In genomic region chr2:113226462-113226861, GRCh38 we compare ENCODE assay signal across 16 cellular contexts. TPM values are rescaled to one million over a fixed set of nuclear protein-coding genes. Genes with fewer than 3 reads are reported as not detected.
DNase-seq lines count a peak whose midpoint lies in the region; ATAC-seq, FAIRE-seq and TF ChIP-seq lines count a peak whose summit lies in the region.
"Had no signal": no experiment of that assay in that cellular context is flagged by ENCODE, and none has a peak within 500 bp of the region (broad histone marks: within the 10 kb centered on the region; RNA-seq: fewer than 3 reads in every experiment).

No MANE protein-coding gene starts in this region.

- CTCF ChIA-PET in A549 (lab: Yijun Ruan, JAX): interaction anchor here (0.6 to 2.9 kb wide), 9 partner anchors 9 to 164 kb away, joined by 3 to 14 read pairs (median 3); no protein-coding TSS in a partner anchor
- CTCF ChIA-PET in Calu3 (lab: Charles Lee): interaction anchor here (1.1 kb wide), 1 partner anchor 144 kb away, joined by 3 read pairs; no protein-coding TSS in a partner anchor

- H3K27ac ChIP-seq in A549: peak overlapping the region; percentile 77 to 91
- peak overlapping the region; percentile 93 for H3K27ac ChIP-seq in SJCRH30
- peak overlapping the region; percentile 64 for H3K27ac ChIP-seq in endodermal cell (ENCODE audit: low read depth, low read length)
- H3K27ac ChIP-seq: RWPE1 had no signal

- TF ChIP-seq CTCF in A549 (IDR thresholded peaks at IDR 0.05) (no peak), endodermal cell (conservative IDR thresholded peaks at IDR 0.05) (no peak), nephron progenitor cell (IDR thresholded peaks at IDR 0.05) (no peak), Calu3 (IDR thresholded peaks at IDR 0.05; ENCODE audit: unreplicated experiment) (no peak)

- no peak overlapping the region for H3K9ac ChIP-seq in endodermal cell (ENCODE audit: extremely low read depth, low read length, poor library complexity, severe bottlenecking)

- no peak for TF ChIP-seq RAD21 in A549 (conservative IDR thresholded peaks at IDR 0.05 in 1 of 2, IDR thresholded peaks at IDR 0.05 in 1 of 2)

- no peak for TF ChIP-seq POLR2A in A549 (IDR thresholded peaks at IDR 0.05; ENCODE audit: low read length)

- POLR2A ChIA-PET in A549 (lab: Yijun Ruan, JAX): interaction anchor here (1.0 to 1.1 kb wide), 2 partner anchors 14 to 27 kb away, joined by 3 read pairs; no protein-coding TSS in a partner anchor

- no peaks in the 10 kb centered on the region for H3K9me3 ChIP-seq in A549
- H3K9me3 ChIP-seq in SJCRH30 (replicated peaks): no peaks in the 10 kb centered on the region
- H3K9me3 ChIP-seq in endodermal cell (ENCODE audit: control insufficient read depth, low read length): no peaks in the 10 kb centered on the region

- DNase-seq in A549 (ENCODE audit: low read depth in 1 of 2, low spot score in 1 of 2): no peak
- DNase-seq in SJCRH30: no peak
- no peak for DNase-seq in endodermal cell
- no peak for DNase-seq in nephron progenitor cell
- no peak for DNase-seq in Calu3
- no peak for DNase-seq in germinal center (ENCODE audit: low spot score)
- no peak for DNase-seq in SHP77 (lab: John Stamatoyannopoulos, UW)
- DNase-seq: 8988T; CD4-positive, CD25-positive, alpha-beta regulatory T cell; DND-41; NK-92 treated with Interleukin-12 subunit alpha and Interleukin-12 subunit beta, amount 100 ng/mL, for 24 hours had no signal

- H3K4me1 Mint-ChIP-seq in endodermal cell: peaks cover 8% of the 10 kb centered on the region
- peaks cover 65% of the 10 kb centered on the region for H3K4me1 Mint-ChIP-seq in nephron progenitor cell
- peaks cover 29% of the 10 kb centered on the region for H3K4me1 Mint-ChIP-seq in Calu3 (ENCODE audit: low read depth, unreplicated experiment)
- H3K4me1 Mint-ChIP-seq: B cell had no signal

- FAIRE-seq in A549 (lab: Jason Lieb, UNC): no peak
- FAIRE-seq: GM12878 had no signal

- H3K36me3 Mint-ChIP-seq in endodermal cell (ENCODE audit: low read depth): no peaks in the 10 kb centered on the region
- H3K36me3 Mint-ChIP-seq in nephron progenitor cell (ENCODE audit: low read depth): peaks cover 53% of the 10 kb centered on the region
- peaks cover 4% of the 10 kb centered on the region for H3K36me3 Mint-ChIP-seq in Calu3 (ENCODE audit: insufficient read depth, unreplicated experiment)
- H3K36me3 Mint-ChIP-seq: CD4-positive, CD25-positive, alpha-beta regulatory T cell had no signal

- no TSS peak for BruUV-seq in Calu3 (replicated peaks; lab: Mats Ljungman, UMichigan)

- H3K27me3 ChIP-seq in SJCRH30 (no peaks in the 10 kb centered on the region), endodermal cell (ENCODE audit: control insufficient read depth, insufficient read depth, low read length, poor library complexity, severe bottlenecking) (no peaks in the 10 kb centered on the region)

- no peak for TF ChIP-seq EP300 in A549 (IDR thresholded peaks at IDR 0.05)

- 96% methylated on average over 4 of the region's 4 CpGs for WGBS in A549 (ENCODE audit: missing lambda C conversion rate)
- 93 to 100% methylated on average over 3 to 4 of the region's 4 CpGs for WGBS in endodermal cell (ENCODE audit: insufficient coverage in 1 of 2, insufficient read length in 1 of 2), 2 experiments

- H3K27me3 Mint-ChIP-seq in endodermal cell (ENCODE audit: insufficient read depth) (peaks cover 4% of the 10 kb centered on the region), nephron progenitor cell (ENCODE audit: low read depth, poor library complexity) (peaks cover 6% of the 10 kb centered on the region), Calu3 (ENCODE audit: unreplicated experiment) (no peaks in the 10 kb centered on the region)
- H3K27me3 Mint-ChIP-seq: B cell had no signal

- H3K9me3 Mint-ChIP-seq in endodermal cell (no peaks in the 10 kb centered on the region), nephron progenitor cell (no peaks in the 10 kb centered on the region), Calu3 (ENCODE audit: low read depth, unreplicated experiment) (no peaks in the 10 kb centered on the region)
- H3K9me3 Mint-ChIP-seq: CD4-positive, CD25-positive, alpha-beta regulatory T cell; HFFc6 had no signal

- ATAC-seq in A549 (no peak), GM18858 (IDR thresholded peaks at IDR 0.05; ENCODE audit: unreplicated experiment) (no peak)
- ATAC-seq: GM12878 had no signal

- H3K4me1 ChIP-seq in A549: peaks cover 60% of the 10 kb centered on the region
- peaks cover 33% of the 10 kb centered on the region for H3K4me1 ChIP-seq in SJCRH30
- H3K4me1 ChIP-seq in endodermal cell (ENCODE audit: control insufficient read depth, insufficient read depth, low read length): peaks cover 5% of the 10 kb centered on the region

- H3K36me3 ChIP-seq in SJCRH30: no peaks in the 10 kb centered on the region
- H3K36me3 ChIP-seq in endodermal cell (ENCODE audit: control insufficient read depth, insufficient read depth, low read length): no peaks in the 10 kb centered on the region

- no peak overlapping the region for H3K4me3 ChIP-seq in A549
- H3K4me3 ChIP-seq in SJCRH30: no peak overlapping the region
- H3K4me3 ChIP-seq in endodermal cell (ENCODE audit: low read length): no peak overlapping the region
- H3K4me3 ChIP-seq: GM12878 had no signal

- no peak overlapping the region for H3K27ac Mint-ChIP-seq in endodermal cell
- H3K27ac Mint-ChIP-seq in nephron progenitor cell: peak overlapping the region; percentile 97
- H3K27ac Mint-ChIP-seq in Calu3 (ENCODE audit: unreplicated experiment): no peak overlapping the region
- H3K27ac Mint-ChIP-seq: B cell; CD4-positive, CD25-positive, alpha-beta regulatory T cell had no signal

- H3K4me3 Mint-ChIP-seq in endodermal cell (no peak overlapping the region), nephron progenitor cell (peak overlapping the region; percentile 33), Calu3 (ENCODE audit: low read depth, unreplicated experiment) (no peak overlapping the region)
- H3K4me3 Mint-ChIP-seq: B cell; CD4-positive, CD25-positive, alpha-beta regulatory T cell; HFFc6 had no signal

- intact Hi-C loops in Calu3 (cut with micrococcal nuclease; ENCODE audit: unreplicated experiment): no loop called here

- H3K4me2 ChIP-seq in A549: peak overlapping the region; percentile 55; the same call in 2 of the 3 replicates

TF ChIP-seq in A549, 52 proteins besides CTCF, POLR2A, EP300 and RAD21:
- TF ChIP-seq HOXA7 (CRISPR knock-in tag; IDR thresholded peaks at IDR 0.05) (no peak), HOXB13 (CRISPR knock-in tag; IDR thresholded peaks at IDR 0.05; ENCODE audit: low read depth) (no peak), HDAC2 (IDR thresholded peaks at IDR 0.05) (no peak), HEYL (CRISPR knock-in tag; IDR thresholded peaks at IDR 0.05) (no peak)
- TF ChIP-seq, protein P1, sequence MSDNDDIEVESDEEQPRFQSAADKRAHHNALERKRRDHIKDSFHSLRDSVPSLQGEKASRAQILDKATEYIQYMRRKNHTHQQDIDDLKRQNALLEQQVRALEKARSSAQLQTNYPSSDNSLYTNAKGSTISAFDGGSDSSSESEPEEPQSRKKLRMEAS (IDR thresholded peaks at IDR 0.05): no peak

RNA-seq across cellular contexts. Expression of gene PAX8, which starts 52.3 kb away (rescaled TPM):
- polyA plus RNA-seq in A549 (2011; rRNA removed): 0.71 and 1.0 TPM in 2 replicates
- 0.54 and 0.66 TPM in 2 replicates for polyA plus RNA-seq in A549 (2012; cell fraction: cytosol; rRNA removed)
- 0.40 and 0.91 TPM in 2 replicates for polyA plus RNA-seq in A549 (2012; cell fraction: nucleus; rRNA removed)
- polyA plus RNA-seq in A549 (2017; fragmentation: RNase III; extraction: RNeasy Plus Mini Kit Qiagen cat#74134 plus additional on column Dnase treatment): 0.81 to 1.7 TPM (median 1.5 TPM) in 3 replicates
- 1.0 and 1.7 TPM in 2 replicates for polyA minus RNA-seq in A549 (2011; rRNA and poly(A)+ RNA removed)
- total RNA-seq in SJCRH30 (2014; rRNA removed; shearing (Covaris generic)): 0.99 and 1.3 TPM in 2 replicates
- under 1 TPM; 0.09 to 0.11 TPM for total RNA-seq in endodermal cell
- polyA plus RNA-seq in endodermal cell (2013, experiment 1 of 2): 5.7 TPM
- polyA plus RNA-seq in endodermal cell (2013, experiment 2 of 2): 6.3 TPM
- 12.2 and 14.5 TPM in 2 replicates for total RNA-seq in Calu3 (2022)

RNA-seq across cellular contexts. Expression of gene PSD4, which starts 52.7 kb away (rescaled TPM):
- polyA plus RNA-seq in A549 (2011; rRNA removed): 5.4 and 6.7 TPM in 2 replicates
- 4.3 and 5.3 TPM in 2 replicates for polyA plus RNA-seq in A549 (2012; cell fraction: cytosol; rRNA removed)
- 5.9 and 6.1 TPM in 2 replicates for polyA plus RNA-seq in A549 (2012; cell fraction: nucleus; rRNA removed)
- polyA plus RNA-seq in A549 (2017; fragmentation: RNase III; extraction: RNeasy Plus Mini Kit Qiagen cat#74134 plus additional on column Dnase treatment): 13.9 to 21.6 TPM (median 21.1 TPM) in 3 replicates
- 8.2 and 8.3 TPM in 2 replicates for polyA minus RNA-seq in A549 (2011; rRNA and poly(A)+ RNA removed)
- 1.5 and 2.1 TPM in 2 replicates for total RNA-seq in SJCRH30 (2014; rRNA removed; shearing (Covaris generic))
- 10 to 100 TPM in 1 of 2 donors, 1 to 10 TPM in 1; 5.2 to 13.3 TPM for total RNA-seq in endodermal cell
- 1.6 TPM for polyA plus RNA-seq in endodermal cell (2013, experiment 1 of 2)
- polyA plus RNA-seq in endodermal cell (2013, experiment 2 of 2): 1.7 TPM
- total RNA-seq in Calu3 (2022): 58.7 and 64.5 TPM in 2 replicates
